ENCODE assay signal across 2 cellular contexts in the genomic region with DNA sequence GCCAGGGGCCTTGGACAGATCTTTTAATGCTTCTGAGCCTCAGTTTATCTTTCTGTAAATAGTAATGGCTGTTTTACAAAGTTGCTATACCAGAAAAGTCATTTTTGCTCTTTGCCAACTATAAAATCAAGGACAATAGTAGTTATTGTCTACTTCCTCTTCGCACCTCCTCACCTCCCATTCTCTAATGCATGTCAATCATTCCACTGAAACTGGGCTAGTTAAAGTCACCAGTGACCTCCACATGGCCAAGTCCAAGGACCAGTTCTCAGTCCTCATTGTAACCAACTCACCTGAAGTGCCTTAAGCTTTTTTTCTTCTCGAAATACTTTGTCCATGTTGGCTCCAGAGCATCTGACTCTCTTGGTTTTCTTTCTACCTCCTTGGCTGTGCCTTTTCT.
A peak's percentile ranks its signal among the peaks of the same experiment; 100 is the strongest.
TF ChIP-seq lines count a peak whose summit lies in the region.

No MANE protein-coding gene starts in this region.

TF ChIP-seq in GM12878, 131 proteins besides CTCF, POLR2A, EP300 and RAD21:
- TF ChIP-seq, protein P1, sequence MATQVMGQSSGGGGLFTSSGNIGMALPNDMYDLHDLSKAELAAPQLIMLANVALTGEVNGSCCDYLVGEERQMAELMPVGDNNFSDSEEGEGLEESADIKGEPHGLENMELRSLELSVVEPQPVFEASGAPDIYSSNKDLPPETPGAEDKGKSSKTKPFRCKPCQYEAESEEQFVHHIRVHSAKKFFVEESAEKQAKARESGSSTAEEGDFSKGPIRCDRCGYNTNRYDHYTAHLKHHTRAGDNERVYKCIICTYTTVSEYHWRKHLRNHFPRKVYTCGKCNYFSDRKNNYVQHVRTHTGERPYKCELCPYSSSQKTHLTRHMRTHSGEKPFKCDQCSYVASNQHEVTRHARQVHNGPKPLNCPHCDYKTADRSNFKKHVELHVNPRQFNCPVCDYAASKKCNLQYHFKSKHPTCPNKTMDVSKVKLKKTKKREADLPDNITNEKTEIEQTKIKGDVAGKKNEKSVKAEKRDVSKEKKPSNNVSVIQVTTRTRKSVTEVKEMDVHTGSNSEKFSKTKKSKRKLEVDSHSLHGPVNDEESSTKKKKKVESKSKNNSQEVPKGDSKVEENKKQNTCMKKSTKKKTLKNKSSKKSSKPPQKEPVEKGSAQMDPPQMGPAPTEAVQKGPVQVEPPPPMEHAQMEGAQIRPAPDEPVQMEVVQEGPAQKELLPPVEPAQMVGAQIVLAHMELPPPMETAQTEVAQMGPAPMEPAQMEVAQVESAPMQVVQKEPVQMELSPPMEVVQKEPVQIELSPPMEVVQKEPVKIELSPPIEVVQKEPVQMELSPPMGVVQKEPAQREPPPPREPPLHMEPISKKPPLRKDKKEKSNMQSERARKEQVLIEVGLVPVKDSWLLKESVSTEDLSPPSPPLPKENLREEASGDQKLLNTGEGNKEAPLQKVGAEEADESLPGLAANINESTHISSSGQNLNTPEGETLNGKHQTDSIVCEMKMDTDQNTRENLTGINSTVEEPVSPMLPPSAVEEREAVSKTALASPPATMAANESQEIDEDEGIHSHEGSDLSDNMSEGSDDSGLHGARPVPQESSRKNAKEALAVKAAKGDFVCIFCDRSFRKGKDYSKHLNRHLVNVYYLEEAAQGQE (IDR thresholded peaks at IDR 0.05; ENCODE audit: low read depth, low read length) = no peak
- TF ChIP-seq, protein P2, sequence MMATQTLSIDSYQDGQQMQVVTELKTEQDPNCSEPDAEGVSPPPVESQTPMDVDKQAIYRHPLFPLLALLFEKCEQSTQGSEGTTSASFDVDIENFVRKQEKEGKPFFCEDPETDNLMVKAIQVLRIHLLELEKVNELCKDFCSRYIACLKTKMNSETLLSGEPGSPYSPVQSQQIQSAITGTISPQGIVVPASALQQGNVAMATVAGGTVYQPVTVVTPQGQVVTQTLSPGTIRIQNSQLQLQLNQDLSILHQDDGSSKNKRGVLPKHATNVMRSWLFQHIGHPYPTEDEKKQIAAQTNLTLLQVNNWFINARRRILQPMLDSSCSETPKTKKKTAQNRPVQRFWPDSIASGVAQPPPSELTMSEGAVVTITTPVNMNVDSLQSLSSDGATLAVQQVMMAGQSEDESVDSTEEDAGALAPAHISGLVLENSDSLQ (IDR thresholded peaks at IDR 0.05) = peak; percentile 80

TF ChIP-seq in K562, 482 proteins besides CTCF, POLR2A, EP300 and RAD21:
- TF ChIP-seq, protein P2 (IDR thresholded peaks at IDR 0.05) = peak; percentile 61
- no peak for TF ChIP-seq ELF1 (tag; IDR thresholded peaks at IDR 0.05)
- TF ChIP-seq, protein P3, sequence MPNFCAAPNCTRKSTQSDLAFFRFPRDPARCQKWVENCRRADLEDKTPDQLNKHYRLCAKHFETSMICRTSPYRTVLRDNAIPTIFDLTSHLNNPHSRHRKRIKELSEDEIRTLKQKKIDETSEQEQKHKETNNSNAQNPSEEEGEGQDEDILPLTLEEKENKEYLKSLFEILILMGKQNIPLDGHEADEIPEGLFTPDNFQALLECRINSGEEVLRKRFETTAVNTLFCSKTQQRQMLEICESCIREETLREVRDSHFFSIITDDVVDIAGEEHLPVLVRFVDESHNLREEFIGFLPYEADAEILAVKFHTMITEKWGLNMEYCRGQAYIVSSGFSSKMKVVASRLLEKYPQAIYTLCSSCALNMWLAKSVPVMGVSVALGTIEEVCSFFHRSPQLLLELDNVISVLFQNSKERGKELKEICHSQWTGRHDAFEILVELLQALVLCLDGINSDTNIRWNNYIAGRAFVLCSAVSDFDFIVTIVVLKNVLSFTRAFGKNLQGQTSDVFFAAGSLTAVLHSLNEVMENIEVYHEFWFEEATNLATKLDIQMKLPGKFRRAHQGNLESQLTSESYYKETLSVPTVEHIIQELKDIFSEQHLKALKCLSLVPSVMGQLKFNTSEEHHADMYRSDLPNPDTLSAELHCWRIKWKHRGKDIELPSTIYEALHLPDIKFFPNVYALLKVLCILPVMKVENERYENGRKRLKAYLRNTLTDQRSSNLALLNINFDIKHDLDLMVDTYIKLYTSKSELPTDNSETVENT (CRISPR knock-in tag; IDR thresholded peaks at IDR 0.05) = no peak
- no peak for TF ChIP-seq ZBTB17 (CRISPR knock-in tag; IDR thresholded peaks at IDR 0.05)
- TF ChIP-seq SMARCA5 (IDR thresholded peaks at IDR 0.05) = no peak
- TF ChIP-seq ARID2 (IDR thresholded peaks at IDR 0.05) = no peak
- TF ChIP-seq ELF4 (CRISPR knock-in tag; IDR thresholded peaks at IDR 0.05) = no peak
- TF ChIP-seq THRAP3 (IDR thresholded peaks at IDR 0.05; ENCODE audit: borderline replicate concordance) = no peak
